23 cellular contexts compared by ENCODE assay signal in the genomic region with DNA sequence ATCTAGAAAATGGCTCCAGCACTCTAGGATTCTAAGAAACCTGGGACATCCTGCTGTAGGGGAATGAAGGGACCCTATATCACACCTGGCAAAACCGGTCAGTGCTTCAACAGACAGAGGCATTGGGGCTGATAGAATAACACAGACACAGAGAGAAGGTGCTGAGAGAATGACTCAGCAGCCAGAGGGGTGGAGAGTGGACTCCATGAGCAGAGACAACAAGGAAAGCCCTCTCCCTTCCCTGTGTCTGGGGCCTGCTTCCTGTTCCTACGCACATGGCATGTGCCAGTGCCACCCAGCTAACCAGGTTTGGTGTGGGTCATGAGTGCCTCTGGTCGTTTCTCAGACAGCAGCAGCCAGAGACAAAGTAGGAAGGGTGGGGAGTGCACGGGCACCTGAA.
DNase-seq lines count a peak whose midpoint lies in the region; ATAC-seq, FAIRE-seq and TF ChIP-seq lines count a peak whose summit lies in the region.
"Had no signal": no experiment of that assay in that cellular context is flagged by ENCODE, and none has a peak within 500 bp of the region (broad histone marks: within the 10 kb centered on the region; RNA-seq: fewer than 3 reads in every experiment).

No MANE protein-coding gene starts in this region.

- no peak overlapping the region for H2AFZ ChIP-seq in H1 (ENCODE audit: low read length)

- no peak overlapping the region for H3K4me3 Mint-ChIP-seq in activated CD4-positive, alpha-beta T cell treated with anti-CD3 and anti-CD28 coated beads, Interleukin-2, amount 10 ng/mL, durations not matched to agents 7 days and 5 days
- H3K4me3 Mint-ChIP-seq in stimulated activated effector memory CD8-positive, alpha-beta T cell treated with anti-CD3 and anti-CD28 coated beads, Interleukin-12 subunit alpha, Interleukin-12 subunit beta, amount 100 ng/mL, for 72 hours = no peak overlapping the region

- no peak overlapping the region for H2BK120ac ChIP-seq in H1 (replicated peaks; ENCODE audit: low read depth, low read length)

- peak overlapping the region; percentile 95 for H2BK15ac ChIP-seq in H1 (ENCODE audit: low read length)

- TF ChIP-seq EP300 in H1 (IDR thresholded peaks at IDR 0.05; ENCODE audit: borderline replicate concordance in 1 of 2, low read depth in 2 of 2, low read length in 2 of 2) (no peak), esophagus muscularis mucosa (IDR thresholded peaks at IDR 0.05) (no peak)

- no peak overlapping the region for H3K56ac ChIP-seq in H1 (replicated peaks; ENCODE audit: insufficient read length, low read depth, low read length)

- POLR2A ChIA-PET in activated CD4-positive, alpha-beta T cell treated with anti-CD3 and anti-CD28 coated beads, Interleukin-2, amount 10 ng/mL, durations not matched to agents 7 days and 5 days (lab: Charles Lee) = no interaction called here
- POLR2A ChIA-PET in H1 (lab: Charles Lee; ENCODE audit: partially characterized antibody) = no interaction called here

- no peaks in the 10 kb centered on the region for H4K20me1 ChIP-seq in H1 (replicated peaks in 1 of 2; ENCODE audit: control insufficient read depth in 1 of 2, insufficient read depth in 2 of 2, low read length in 2 of 2)
- H4K20me1 ChIP-seq: BLaER1 treated with 17β-estradiol and CSF1 and Interleukin-3, amounts not matched to agents 10 nM and 100 nM had no signal

- peak overlapping the region; percentile 98 for H2BK12ac ChIP-seq in H1 (ENCODE audit: low read depth, low read length)

- peak overlapping the region; percentile 70 for H4K91ac ChIP-seq in H1 (replicated peaks; ENCODE audit: insufficient read length, low read length)

- H3K9ac ChIP-seq in HUES64 (ENCODE audit: low read depth, low read length) (peak overlapping the region; percentile 9; the same call in 1 of the 2 replicates), H1 (replicated peaks in 1 of 4; ENCODE audit: extremely low read depth in 1 of 4, low read depth in 3 of 4, low read length in 3 of 4) (no peak overlapping the region)
- H3K9ac ChIP-seq: BLaER1 treated with 17β-estradiol and CSF1 and Interleukin-3, amounts not matched to agents 10 nM and 100 nM had no signal

- peak overlapping the region; percentile 82; the same call in 1 of the 2 replicates for H2BK20ac ChIP-seq in H1 (ENCODE audit: low read length)

- H3K27ac ChIP-seq in HUES64 (ENCODE audit: low read depth, low read length) = peak overlapping the region; percentile 21; the same call in 1 of the 2 replicates
- no peak overlapping the region for H3K27ac ChIP-seq in H1 (ENCODE audit: low read depth, low read length)
- no peak overlapping the region for H3K27ac ChIP-seq in esophagus muscularis mucosa (replicated peaks in 1 of 4)
- H3K27ac ChIP-seq: BLaER1 treated with 17β-estradiol and CSF1 and Interleukin-3, amounts not matched to agents 10 nM and 100 nM; cardiac muscle cell; ovary; right atrium auricular region; uterus had no signal

- TF ChIP-seq RAD21 in H1 (IDR thresholded peaks at IDR 0.05 in 1 of 2, conservative IDR thresholded peaks at IDR 0.05 in 1 of 2; ENCODE audit: low read depth in 2 of 2, low read length in 2 of 2) = no peak

- H3K23ac ChIP-seq in H1 (ENCODE audit: insufficient read length) = no peak overlapping the region

- no peak for ATAC-seq in stimulated activated effector memory CD8-positive, alpha-beta T cell treated with anti-CD3 and anti-CD28 coated beads, Interleukin-12 subunit alpha, Interleukin-12 subunit beta, amount 100 ng/mL, for 72 hours

- no peak overlapping the region for H4K5ac ChIP-seq in H1 (ENCODE audit: insufficient read length, low read depth, low read length)

- H2BK5ac ChIP-seq in H1 (ENCODE audit: low read depth, low read length) = no peak overlapping the region; the same call in 1 of the 2 replicates

- no peak for TF ChIP-seq POLR2A in H1 (IDR thresholded peaks at IDR 0.05; ENCODE audit: control extremely low read depth in 1 of 2, low read depth in 2 of 2, low read length in 2 of 2)
- no peak for TF ChIP-seq POLR2A in esophagus muscularis mucosa (IDR thresholded peaks at IDR 0.05; ENCODE audit: low read depth)

- peak; percentile 5 for DNase-seq in activated CD4-positive, alpha-beta T cell treated with anti-CD3 and anti-CD28 coated beads for 48 hours
- DNase-seq in activated CD4-positive, alpha-beta T cell treated with anti-CD3 and anti-CD28 coated beads, Interleukin-2, amount 10 ng/mL, durations not matched to agents 7 days and 5 days = no peak
- DNase-seq in H1 (ENCODE audit: low read depth in 1 of 2, low spot score in 2 of 2) (no peak), esophagus muscularis mucosa (ENCODE audit: extremely low spot score) (no peak), NCI-H2081 treated with DMSO at 0.1 percent for 48 hours (lab: John Stamatoyannopoulos, UW) (no peak)
- DNase-seq in stimulated activated effector memory CD8-positive, alpha-beta T cell treated with anti-CD3 and anti-CD28 coated beads, Interleukin-12 subunit alpha, Interleukin-12 subunit beta, amount 100 ng/mL, for 72 hours (ENCODE audit: low spot score in 2 of 2) = no peak
- no peak for DNase-seq in stimulated activated CD4-positive, alpha-beta T cell treated with anti-CD3 and anti-CD28 coated beads, Interleukin-4, amount 100 ng/mL, for 4 hours
- DNase-seq: activated gamma-delta T cell treated with Interleukin-2 at 50 U/mL for 16 hours; dermis blood vessel endothelial cell; kidney; NCI-H1436 treated with DMSO at 0.1 percent for 48 hours; NCI-H774; ovary; SIG-M5; stimulated activated CD4-positive, alpha-beta T cell treated with anti-CD3 and anti-CD28 coated beads, Interleukin-12 subunit alpha, Interleukin-12 subunit beta, amount 100 ng/mL, for 4 hours; T-helper 1 cell; uterus had no signal

- H3K14ac ChIP-seq in H1 (ENCODE audit: insufficient read length) = no peak overlapping the region

- H3K27ac Mint-ChIP-seq in activated CD4-positive, alpha-beta T cell treated with anti-CD3 and anti-CD28 coated beads, Interleukin-2, amount 10 ng/mL, durations not matched to agents 7 days and 5 days = no peak overlapping the region
- H3K27ac Mint-ChIP-seq in stimulated activated effector memory CD8-positive, alpha-beta T cell treated with anti-CD3 and anti-CD28 coated beads, Interleukin-12 subunit alpha, Interleukin-12 subunit beta, amount 100 ng/mL, for 72 hours = peak overlapping the region; percentile 32

- peak overlapping the region; percentile 6 for H3K4ac ChIP-seq in H1 (replicated peaks; ENCODE audit: insufficient read length, low read depth, low read length)

- CTCF ChIA-PET in activated CD4-positive, alpha-beta T cell treated with anti-CD3 and anti-CD28 coated beads, Interleukin-2, amount 10 ng/mL, durations not matched to agents 7 days and 5 days (lab: Charles Lee) = no interaction called here
- CTCF ChIA-PET in H1 (lab: Charles Lee; ENCODE audit: partially characterized antibody) = interaction anchor here (0.9 to 1.6 kb wide), 2 partner anchors 31 to 71 kb away, joined by 3 read pairs; no protein-coding TSS in a partner anchor

- no peak overlapping the region for H2AK5ac ChIP-seq in H1 (ENCODE audit: low read depth, low read length)

- H3K23me2 ChIP-seq in H1 (ENCODE audit: low read depth, low read length) = no peaks in the 10 kb centered on the region

- no peaks in the 10 kb centered on the region for H3K36me3 ChIP-seq in HUES64 (ENCODE audit: insufficient read depth, low read length)
- no peaks in the 10 kb centered on the region for H3K36me3 ChIP-seq in H1 (ENCODE audit: control insufficient read depth in 2 of 4, insufficient read depth in 4 of 4, low read length in 3 of 4)
- no peaks in the 10 kb centered on the region for H3K36me3 ChIP-seq in esophagus muscularis mucosa
- H3K36me3 ChIP-seq: BLaER1 treated with 17β-estradiol and CSF1 and Interleukin-3, amounts not matched to agents 10 nM and 100 nM; cardiac muscle cell; ovary; right atrium auricular region; uterus had no signal

- no peaks in the 10 kb centered on the region for H3K9me3 ChIP-seq in HUES64 (ENCODE audit: insufficient read depth, low read depth, low read length)
- no peaks in the 10 kb centered on the region for H3K9me3 ChIP-seq in H1 (ENCODE audit: insufficient read depth in 2 of 2, low read depth in 1 of 2, low read length in 1 of 2)
- no peaks in the 10 kb centered on the region for H3K9me3 ChIP-seq in esophagus muscularis mucosa
- H3K9me3 ChIP-seq: BLaER1 treated with 17β-estradiol and CSF1 and Interleukin-3, amounts not matched to agents 10 nM and 100 nM; ovary; right atrium auricular region; uterus had no signal

- H3K4me3 ChIP-seq in HUES64 (ENCODE audit: low read length) = no peak overlapping the region
- no peak overlapping the region for H3K4me3 ChIP-seq in H1 (ENCODE audit: extremely low read depth in 1 of 4, insufficient read depth in 2 of 4, low read depth in 3 of 4, low read length in 4 of 4)
- H3K4me3 ChIP-seq in esophagus muscularis mucosa = no peak overlapping the region
- H3K4me3 ChIP-seq: BLaER1 treated with 17β-estradiol and CSF1 and Interleukin-3, amounts not matched to agents 10 nM and 100 nM; cardiac muscle cell; ovary; right atrium auricular region; uterus had no signal

- no peak overlapping the region for H4K8ac ChIP-seq in H1 (ENCODE audit: extremely low read depth, insufficient read depth, low read length)

- no peaks in the 10 kb centered on the region for H3K9me3 Mint-ChIP-seq in activated CD4-positive, alpha-beta T cell treated with anti-CD3 and anti-CD28 coated beads, Interleukin-2, amount 10 ng/mL, durations not matched to agents 7 days and 5 days
- no peaks in the 10 kb centered on the region for H3K9me3 Mint-ChIP-seq in stimulated activated effector memory CD8-positive, alpha-beta T cell treated with anti-CD3 and anti-CD28 coated beads, Interleukin-12 subunit alpha, Interleukin-12 subunit beta, amount 100 ng/mL, for 72 hours

- peak overlapping the region; percentile 92 for H3K18ac ChIP-seq in H1 (ENCODE audit: extremely low read depth, low read length)

- peaks cover 35% of the 10 kb centered on the region for H3K4me1 ChIP-seq in HUES64 (ENCODE audit: insufficient read depth, low read length)
- peaks cover 3 to 18% (median 10%) of the 10 kb centered on the region in 4 experiments for H3K4me1 ChIP-seq in H1 (replicated peaks in 1 of 4; ENCODE audit: control insufficient read depth in 3 of 4, insufficient read depth in 4 of 4, low read length in 3 of 4)
- H3K4me1 ChIP-seq in esophagus muscularis mucosa = no peaks in the 10 kb centered on the region
- H3K4me1 ChIP-seq: BLaER1 treated with 17β-estradiol and CSF1 and Interleukin-3, amounts not matched to agents 10 nM and 100 nM; right atrium auricular region; uterus had no signal

- H3K79me2 ChIP-seq in H1 (ENCODE audit: control insufficient read depth in 1 of 2, insufficient read depth in 2 of 2, low read length in 2 of 2) = no peaks in the 10 kb centered on the region

- WGBS in HUES64 = 50% methylated on average over 4 of the region's 4 CpGs
- 63% methylated on average over 3 of the region's 4 CpGs; no CpG with 5 or more reads in 1 of the 2 experiments for WGBS in H1 (ENCODE audit: extremely low coverage in 1 of 2, insufficient coverage in 1 of 2, insufficient read length in 1 of 2, insufficient replicate concordance in 2 of 2, low coverage in 1 of 2, low lambda C conversion rate in 2 of 2, missing lambda C conversion rate in 1 of 2), 2 experiments
- WGBS in esophagus muscularis mucosa = 42% methylated on average over 4 of the region's 4 CpGs

- no peak for TF ChIP-seq CTCF in H1 (IDR thresholded peaks at IDR 0.05; ENCODE audit: control extremely low read depth in 1 of 3, insufficient read depth in 1 of 3, low read depth in 1 of 3, low read length in 3 of 3)
- TF ChIP-seq CTCF in esophagus muscularis mucosa (IDR thresholded peaks at IDR 0.05) = no peak

- intact Hi-C loops in esophagus muscularis mucosa (cut with DNase I) = no loop called here

- peak overlapping the region; percentile 46 to 54; a peak in 2 of 4 replicates for H3K4me2 ChIP-seq in H1 (ENCODE audit: insufficient read depth in 1 of 2, low read depth in 2 of 2, low read length in 2 of 2)
- H3K4me2 ChIP-seq: BLaER1 treated with 17β-estradiol and CSF1 and Interleukin-3, amounts not matched to agents 10 nM and 100 nM had no signal

- peaks cover 34% of the 10 kb centered on the region for H3K27me3 ChIP-seq in HUES64 (ENCODE audit: insufficient read depth, low read length)
- H3K27me3 ChIP-seq in H1 (replicated peaks in 1 of 4; ENCODE audit: control insufficient read depth in 3 of 4, extremely low read depth in 1 of 4, insufficient read depth in 3 of 4, low read length in 3 of 4) = peaks cover 0 to 30% (median 17%) of the 10 kb centered on the region in 4 experiments; a peak in 6 of 7 replicates
- H3K27me3 ChIP-seq in esophagus muscularis mucosa = peaks cover 0 to 11% (median 0%) of the 10 kb centered on the region in 4 donors
- H3K27me3 ChIP-seq: BLaER1 treated with 17β-estradiol and CSF1 and Interleukin-3, amounts not matched to agents 10 nM and 100 nM; cardiac muscle cell; ovary; uterus had no signal

- peaks cover 5% of the 10 kb centered on the region for H3K4me1 Mint-ChIP-seq in activated CD4-positive, alpha-beta T cell treated with anti-CD3 and anti-CD28 coated beads, Interleukin-2, amount 10 ng/mL, durations not matched to agents 7 days and 5 days
- peaks cover 12% of the 10 kb centered on the region for H3K4me1 Mint-ChIP-seq in stimulated activated effector memory CD8-positive, alpha-beta T cell treated with anti-CD3 and anti-CD28 coated beads, Interleukin-12 subunit alpha, Interleukin-12 subunit beta, amount 100 ng/mL, for 72 hours

- no peaks in the 10 kb centered on the region for H3K27me3 Mint-ChIP-seq in activated CD4-positive, alpha-beta T cell treated with anti-CD3 and anti-CD28 coated beads, Interleukin-2, amount 10 ng/mL, durations not matched to agents 7 days and 5 days

- H3K36me3 Mint-ChIP-seq in activated CD4-positive, alpha-beta T cell treated with anti-CD3 and anti-CD28 coated beads, Interleukin-2, amount 10 ng/mL, durations not matched to agents 7 days and 5 days (ENCODE audit: low read depth) = no peaks in the 10 kb centered on the region
- no peaks in the 10 kb centered on the region for H3K36me3 Mint-ChIP-seq in stimulated activated effector memory CD8-positive, alpha-beta T cell treated with anti-CD3 and anti-CD28 coated beads, Interleukin-12 subunit alpha, Interleukin-12 subunit beta, amount 100 ng/mL, for 72 hours

- H3K79me1 ChIP-seq in H1 (ENCODE audit: low read depth, low read length) = no peaks in the 10 kb centered on the region

- no peak for FAIRE-seq in H1 (lab: Jason Lieb, UNC)
- FAIRE-seq: D721Med, endothelial cell of umbilical vein, kidney had no signal
